Comparison of ENCODE assay signal across 8 cellular contexts in the genomic region with DNA sequence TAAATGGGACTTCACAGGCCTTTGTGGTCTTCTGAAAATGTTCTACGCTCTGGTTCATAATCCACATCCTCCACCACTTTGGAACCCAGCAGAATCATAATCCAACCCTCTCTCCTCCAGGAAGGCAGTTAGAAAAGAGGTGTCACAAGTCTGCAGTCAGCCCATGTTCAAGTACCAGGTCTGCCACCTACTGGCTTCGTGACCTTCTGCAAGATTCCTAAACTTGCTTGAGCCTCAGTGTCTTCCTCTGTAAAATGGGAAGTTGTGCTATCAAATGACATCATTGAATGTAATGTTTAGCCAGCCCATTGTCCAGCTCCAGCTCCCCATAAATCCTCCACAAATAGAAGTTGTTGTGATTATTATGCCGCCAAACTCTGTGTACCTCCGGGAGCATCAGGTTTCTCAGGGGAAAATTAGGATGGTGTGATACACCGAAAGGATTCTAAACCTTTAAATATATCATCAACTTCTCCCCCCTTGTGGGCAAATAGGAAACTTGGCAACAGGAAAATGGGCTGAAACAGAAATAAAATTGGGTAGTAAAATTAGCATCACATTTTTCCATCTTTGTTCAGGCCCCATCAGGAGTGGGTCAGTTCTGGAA.
A peak's percentile ranks its signal among the peaks of the same experiment; 100 is the strongest.
DNase-seq lines count a peak whose midpoint lies in the region; ATAC-seq, FAIRE-seq and TF ChIP-seq lines count a peak whose summit lies in the region.

No MANE protein-coding gene starts in this region.

- H3K27me3 ChIP-seq in OCI-LY3 (ENCODE audit: low read depth, low read length): peaks cover 2% of the 10 kb centered on the region; the same call in 1 of the 2 replicates
- H3K27me3 ChIP-seq in gastrocnemius medialis: no peaks in the 10 kb centered on the region

- H3K79me2 ChIP-seq in OCI-LY3 (ENCODE audit: low read length): no peaks in the 10 kb centered on the region

- peak; percentile 27 for DNase-seq in stimulated activated CD4-positive, alpha-beta T cell treated with anti-CD3 and anti-CD28 coated beads, Interleukin-15, amount 100 ng/mL, for 24 hours
- DNase-seq in stimulated activated CD4-positive, alpha-beta T cell treated with anti-CD3 and anti-CD28 coated beads, Interleukin-1b, Interleukin-23, amount 100 ng/mL, for 48 hours: no peak
- DNase-seq in gastrocnemius medialis (no peak), frontal cortex (ENCODE audit: low spot score in 2 of 2) (no peak)
- no peak for DNase-seq in activated CD8-positive, alpha-beta memory T cell treated with anti-CD3 and anti-CD28 coated beads for 24 hours

- FAIRE-seq in frontal cortex (lab: Jason Lieb, UNC): no peak

- in situ Hi-C loops in gastrocnemius medialis (cut with MboI; ENCODE audit: low sequenced_read_pairs in 4 of 4): loop anchor here in 1 of 4 donors (10.0 kb wide), 1 partner anchor 395 kb away; no protein-coding TSS in a partner anchor

- TF ChIP-seq CTCF in OCI-LY3 (IDR thresholded peaks at IDR 0.05; ENCODE audit: low read depth, low read length) (peak; percentile 95), gastrocnemius medialis (IDR thresholded peaks at IDR 0.05 in 4 of 5, conservative IDR thresholded peaks at IDR 0.05 in 1 of 5) (peak; percentile 22 to 65 (median 46))

- ATAC-seq in esophagus mucosa (peak; percentile 64), gastrocnemius medialis (peak; percentile 57 to 59), GM19023 (IDR thresholded peaks at IDR 0.05; ENCODE audit: unreplicated experiment) (no peak)

- H3K9me3 ChIP-seq in OCI-LY3 (ENCODE audit: insufficient read depth, low read length): no peaks in the 10 kb centered on the region
- H3K9me3 ChIP-seq in gastrocnemius medialis: no peaks in the 10 kb centered on the region

- H3K36me3 ChIP-seq in OCI-LY3 (replicated peaks; ENCODE audit: low read depth, low read length) (no peaks in the 10 kb centered on the region), gastrocnemius medialis (no peaks in the 10 kb centered on the region)

- peak overlapping the region; percentile 42 for H3K4me2 ChIP-seq in OCI-LY3 (ENCODE audit: low read length)

- H3K9ac ChIP-seq in OCI-LY3 (ENCODE audit: low read length): no peak overlapping the region

- no peak overlapping the region for H3K27ac ChIP-seq in OCI-LY3 (ENCODE audit: low read length)
- H3K27ac ChIP-seq in gastrocnemius medialis: peak overlapping the region; percentile 14 to 73 (median 52)

- no peak overlapping the region for H2AFZ ChIP-seq in OCI-LY3 (ENCODE audit: low read depth, low read length)

- no peaks in the 10 kb centered on the region for H4K20me1 ChIP-seq in OCI-LY3 (ENCODE audit: insufficient read depth, low read length)

- no peak overlapping the region for H3K4me3 ChIP-seq in OCI-LY3 (ENCODE audit: low read length)
- no peak overlapping the region for H3K4me3 ChIP-seq in gastrocnemius medialis

- intact Hi-C loops in gastrocnemius medialis (cut with DNase I; ENCODE audit: low total_unique reads): loop anchor here (2.0 to 10.0 kb wide), 2 partner anchors 395 to 645 kb away; no protein-coding TSS in a partner anchor

- H3K4me1 ChIP-seq in OCI-LY3 (ENCODE audit: low read length) (peaks cover 17% of the 10 kb centered on the region), gastrocnemius medialis (peaks cover 7 to 19% of the 10 kb centered on the region in 2 donors)

- no peak for TF ChIP-seq POLR2A in gastrocnemius medialis (IDR thresholded peaks at IDR 0.05)
